In the genomic region with DNA sequence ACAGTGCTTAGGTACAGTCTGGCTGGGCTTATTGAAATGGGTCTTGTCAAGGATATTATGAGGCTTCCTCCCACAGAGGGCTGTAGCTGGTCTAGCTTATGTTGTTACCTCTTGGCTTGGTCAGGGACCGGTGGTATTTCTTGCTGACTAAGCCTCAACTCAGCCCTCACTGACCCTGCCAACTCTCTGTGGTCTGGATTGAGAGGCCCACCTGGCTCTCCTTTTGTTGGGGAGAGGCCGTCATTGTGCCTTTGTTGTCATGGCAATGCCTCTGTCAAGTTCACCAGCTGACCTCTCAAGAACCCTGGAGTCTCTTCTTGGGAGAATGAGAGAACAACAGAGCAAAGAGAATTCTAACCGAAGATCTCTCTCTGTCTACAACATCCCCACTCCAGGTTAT, we compare ENCODE assay signal across 10 cellular contexts.
A peak's percentile ranks its signal among the peaks of the same experiment; 100 is the strongest.
DNase-seq lines count a peak whose midpoint lies in the region; ATAC-seq, FAIRE-seq and TF ChIP-seq lines count a peak whose summit lies in the region.
"Had no signal": no experiment of that assay in that cellular context is flagged by ENCODE, and none has a peak within 500 bp of the region (broad histone marks: within the 10 kb centered on the region; RNA-seq: fewer than 3 reads in every experiment).

No MANE protein-coding gene starts in this region.

- no peaks in the 10 kb centered on the region for H3K79me2 ChIP-seq in astrocyte (ENCODE audit: insufficient read depth, low read length)

- H3K4ac ChIP-seq in mesenchymal stem cell (ENCODE audit: low read depth in 1 of 2, low read length in 2 of 2) = no peak overlapping the region

- H3K18ac ChIP-seq in mesenchymal stem cell (ENCODE audit: low read depth in 1 of 2, low read length in 2 of 2) = no peak overlapping the region

- H4K8ac ChIP-seq in mesenchymal stem cell (ENCODE audit: low read length) = peak overlapping the region; percentile 15

- H3K4me3 ChIP-seq in astrocyte (ENCODE audit: insufficient read depth, low read depth, low read length) (no peak overlapping the region), mesenchymal stem cell (ENCODE audit: insufficient read depth in 1 of 2, low read depth in 1 of 2, low read length in 2 of 2) (no peak overlapping the region)

- H2AK5ac ChIP-seq in mesenchymal stem cell (ENCODE audit: low read length, severe bottlenecking) = no peak overlapping the region

- no peak for FAIRE-seq in astrocyte (lab: Jason Lieb, UNC)

- H3K9me3 ChIP-seq in astrocyte (ENCODE audit: insufficient read depth, low read depth, low read length) (no peaks in the 10 kb centered on the region), mesenchymal stem cell (ENCODE audit: control insufficient read depth, low read length) (no peaks in the 10 kb centered on the region)

- no peak for ATAC-seq in HG03097 (IDR thresholded peaks at IDR 0.05; ENCODE audit: low FRiP score, unreplicated experiment)
- ATAC-seq: effector memory CD8-positive, alpha-beta T cell had no signal

- H4K20me1 ChIP-seq in astrocyte (ENCODE audit: insufficient read depth, low read length) = no peaks in the 10 kb centered on the region

- peak overlapping the region; percentile 59 for H3K9ac ChIP-seq in astrocyte (ENCODE audit: low read length)
- H3K9ac ChIP-seq in mesenchymal stem cell (ENCODE audit: low read length) = no peak overlapping the region

- no peak for TF ChIP-seq CTCF in astrocyte (IDR thresholded peaks at IDR 0.05; ENCODE audit: insufficient read depth, low read depth, low read length)

- DNase-seq in COLO668 (lab: John Stamatoyannopoulos, UW; ENCODE audit: unreplicated experiment) = peak; percentile 41
- peak; percentile 93 for DNase-seq in HT1080 (ENCODE audit: low read depth)
- peak; percentile 95 for DNase-seq in astrocyte (ENCODE audit: low read depth)
- peak; percentile 57 for DNase-seq in mesenchymal stem cell
- no peak for DNase-seq in COR-L47 (lab: John Stamatoyannopoulos, UW)
- DNase-seq in 8988T = no peak
- no peak for DNase-seq in SKM-1 (lab: John Stamatoyannopoulos, UW; ENCODE audit: unreplicated experiment)
- DNase-seq: effector memory CD8-positive, alpha-beta T cell had no signal

- no peak overlapping the region for H2AFZ ChIP-seq in astrocyte (ENCODE audit: low read depth, low read length)
- H2AFZ ChIP-seq in mesenchymal stem cell (ENCODE audit: low read depth, low read length) = no peak overlapping the region

- H3K4me2 ChIP-seq in astrocyte (ENCODE audit: low read length) = peak overlapping the region; percentile 68
- no peak overlapping the region for H3K4me2 ChIP-seq in mesenchymal stem cell (ENCODE audit: low read length, poor library complexity, severe bottlenecking)

- no peak overlapping the region for H3K14ac ChIP-seq in mesenchymal stem cell (ENCODE audit: low read length in 2 of 2)

- H3K27me3 Mint-ChIP-seq in astrocyte (ENCODE audit: low read depth, unreplicated experiment) = no peaks in the 10 kb centered on the region
- H3K27me3 Mint-ChIP-seq: effector memory CD8-positive, alpha-beta T cell; type B pancreatic cell had no signal

- H3K4me3 Mint-ChIP-seq in astrocyte (ENCODE audit: unreplicated experiment) = no peak overlapping the region
- H3K4me3 Mint-ChIP-seq: effector memory CD8-positive, alpha-beta T cell; type B pancreatic cell had no signal

- H3K9me3 Mint-ChIP-seq in astrocyte (ENCODE audit: unreplicated experiment) = no peaks in the 10 kb centered on the region
- H3K9me3 Mint-ChIP-seq: effector memory CD8-positive, alpha-beta T cell; type B pancreatic cell had no signal

- H3K36me3 ChIP-seq in astrocyte (ENCODE audit: insufficient read depth, low read length) (no peaks in the 10 kb centered on the region), mesenchymal stem cell (ENCODE audit: control insufficient read depth in 1 of 2, insufficient read depth in 2 of 2, low read depth in 1 of 2, low read length in 2 of 2) (no peaks in the 10 kb centered on the region)

- H4K91ac ChIP-seq in mesenchymal stem cell (ENCODE audit: low read length) = no peak overlapping the region

- WGBS in mesenchymal stem cell = 38% methylated on average over 3 of the region's 3 CpGs

- H3K4me1 Mint-ChIP-seq in astrocyte (ENCODE audit: low read depth, unreplicated experiment) = peaks cover 33% of the 10 kb centered on the region

- H3K27ac Mint-ChIP-seq in astrocyte (ENCODE audit: unreplicated experiment) = peak overlapping the region; percentile 90
- H3K27ac Mint-ChIP-seq: effector memory CD8-positive, alpha-beta T cell; type B pancreatic cell had no signal

- no peaks in the 10 kb centered on the region for H3K79me1 ChIP-seq in mesenchymal stem cell (replicated peaks; ENCODE audit: low read length, poor library complexity, severe bottlenecking)

- H2BK120ac ChIP-seq in mesenchymal stem cell (ENCODE audit: low read depth, low read length) = no peak overlapping the region

- H3K27ac ChIP-seq in astrocyte (ENCODE audit: low read depth, low read length) = peak overlapping the region; percentile 79
- no peak overlapping the region for H3K27ac ChIP-seq in mesenchymal stem cell (ENCODE audit: low read length, poor library complexity, severe bottlenecking)

- no peak overlapping the region for H3K23ac ChIP-seq in mesenchymal stem cell (ENCODE audit: low read length in 2 of 2)

- H3K27me3 ChIP-seq in astrocyte (ENCODE audit: insufficient read depth, low read length) (no peaks in the 10 kb centered on the region), mesenchymal stem cell (ENCODE audit: control insufficient read depth in 1 of 2, insufficient read depth in 1 of 2, low read length in 2 of 2) (no peaks in the 10 kb centered on the region)

- no peak overlapping the region for H2BK5ac ChIP-seq in mesenchymal stem cell (ENCODE audit: low read depth, low read length, poor library complexity, severe bottlenecking)

- H3K36me3 Mint-ChIP-seq in astrocyte (ENCODE audit: low read depth, unreplicated experiment) = no peaks in the 10 kb centered on the region
- H3K36me3 Mint-ChIP-seq: type B pancreatic cell had no signal

- H2BK12ac ChIP-seq in mesenchymal stem cell (ENCODE audit: low read length in 2 of 2) = no peak overlapping the region

- no peak overlapping the region for H2BK15ac ChIP-seq in mesenchymal stem cell (ENCODE audit: low read depth, poor library complexity, severe bottlenecking)

- H3K4me1 ChIP-seq in astrocyte (ENCODE audit: insufficient read depth, low read length) (peaks cover 28% of the 10 kb centered on the region), mesenchymal stem cell (ENCODE audit: control insufficient read depth, insufficient read depth, low read depth, low read length) (peaks cover 4% of the 10 kb centered on the region)

Comparison
In these comparisons a context has a peak if more than half of its experiments do, and no peak if none do; other contexts are left out.
1. DNase-seq: peak in COLO668 (single experiment), HT1080 (single experiment), astrocyte (single experiment) and mesenchymal stem cell (single experiment); none in COR-L47 (single experiment), 8988T (single experiment) and SKM-1 (single experiment).